In the genomic region with DNA sequence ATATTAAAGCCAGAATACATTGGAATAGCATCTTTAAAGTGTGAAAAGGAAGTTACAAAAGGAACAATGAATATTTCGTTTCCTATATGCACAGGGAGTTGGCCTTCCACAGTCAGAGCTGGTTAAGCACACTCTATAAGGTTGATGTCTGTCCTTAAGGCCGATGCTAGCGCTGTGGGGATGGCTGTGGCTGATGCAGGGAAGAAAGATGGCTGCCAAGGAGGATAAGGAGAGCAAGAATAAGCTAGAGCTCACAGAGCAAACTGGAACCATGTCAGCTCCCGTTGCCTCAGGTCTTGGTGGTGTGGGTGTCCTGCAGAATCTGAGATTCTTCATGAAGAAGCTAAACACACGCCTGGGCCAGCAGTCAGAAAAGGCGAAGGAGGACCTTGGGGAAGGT, we compare ENCODE assay signal across 24 cellular contexts. TPM values are rescaled to one million over a fixed set of nuclear protein-coding genes. Genes with fewer than 3 reads are reported as not detected.
DNase-seq lines count a peak whose midpoint lies in the region; ATAC-seq, FAIRE-seq and TF ChIP-seq lines count a peak whose summit lies in the region.
"Had no signal": no experiment of that assay in that cellular context is flagged by ENCODE, and none has a peak within 500 bp of the region (broad histone marks: within the 10 kb centered on the region; RNA-seq: fewer than 3 reads in every experiment).

No MANE protein-coding gene starts in this region.

- H3K9me2 ChIP-seq in GM23338 (ENCODE audit: insufficient read depth), result peaks cover 7% of the 10 kb centered on the region; the same call in 1 of the 2 replicates

- H3K27ac ChIP-seq in GM23338 (ENCODE audit: low read depth) (no peak overlapping the region), endothelial cell of umbilical vein (ENCODE audit: insufficient read depth, low read depth, low read length) (no peak overlapping the region)
- H3K27ac ChIP-seq: C4-2B, HL-60, SK-N-MC had no signal

- TF ChIP-seq CTCF in CD14-positive monocyte (IDR thresholded peaks at IDR 0.05), result no peak
- TF ChIP-seq CTCF in GM23338 (conservative IDR thresholded peaks at IDR 0.05; ENCODE audit: low read depth in 2 of 2), result no peak
- TF ChIP-seq CTCF in endothelial cell of umbilical vein (IDR thresholded peaks at IDR 0.05; ENCODE audit: extremely low read depth in 1 of 2, insufficient read depth in 1 of 2, low read depth in 1 of 2, low read length in 2 of 2), result no peak

- H3K9me3 Mint-ChIP-seq in CD14-positive monocyte (no peaks in the 10 kb centered on the region), GM23338 (no peaks in the 10 kb centered on the region)
- H3K9me3 Mint-ChIP-seq in activated T-helper 2 cell treated with anti-CD3 and anti-CD28 coated beads, Interferon-gamma antibody, Interleukin-2, Interleukin-4, amounts not matched to agents 10 μg/mL and 5 μg/mL and 100 μg/mL, durations not matched to agents 14 hours and 24 hours and 36 hours, result no peaks in the 10 kb centered on the region
- H3K9me3 Mint-ChIP-seq: HFFc6 had no signal

- no peak for FAIRE-seq in endothelial cell of umbilical vein (lab: Jason Lieb, UNC)
- FAIRE-seq: D721Med, RCC 7860 had no signal

- H3F3A ChIP-seq in GM23338 (replicated peaks; ENCODE audit: low read depth), result no peaks in the 10 kb centered on the region

- intact Hi-C loops in CD14-positive monocyte (cut with micrococcal nuclease) (no loop called here), endothelial cell of umbilical vein (cut with micrococcal nuclease) (no loop called here)
- intact Hi-C loops in activated T-helper 2 cell treated with anti-CD3 and anti-CD28 coated beads, Interferon-gamma antibody, Interleukin-2, Interleukin-4, amounts not matched to agents 10 μg/mL and 5 μg/mL and 100 μg/mL, durations not matched to agents 14 hours and 24 hours and 36 hours (cut with micrococcal nuclease), result no loop called here

- DNase-seq in CD14-positive monocyte (ENCODE audit: low spot score) (no peak), GM23338 (ENCODE audit: low spot score) (no peak), endothelial cell of umbilical vein (ENCODE audit: low read depth, low spot score) (no peak), cortex of kidney (lab: John Stamatoyannopoulos, UW) (no peak)
- DNase-seq in activated T-helper 2 cell treated with anti-CD3 and anti-CD28 coated beads, Interferon-gamma antibody, Interleukin-2, Interleukin-4, amounts not matched to agents 10 μg/mL and 5 μg/mL and 100 μg/mL, durations not matched to agents 14 hours and 24 hours and 36 hours (ENCODE audit: low spot score), result no peak
- DNase-seq: H7, HFFc6, Karpas-422, NCI-H1092 treated with DMSO at 0.1 percent for 48 hours, NCI-H1436, NCI-H187, NCI-H2081 treated with DMSO at 0.1 percent for 48 hours, NCI-H2171 treated with DMSO at 0.1 percent for 48 hours, NCI-H524, NCI-H774, SIG-M5 had no signal

- POLR2A ChIA-PET in endothelial cell of umbilical vein (lab: Charles Lee), result no interaction called here

- no peak overlapping the region for H3K9ac ChIP-seq in endothelial cell of umbilical vein (replicated peaks; ENCODE audit: extremely low read depth, insufficient read depth, low read length)

- no TSS peak for BruUV-seq in endothelial cell of umbilical vein (replicated peaks; lab: Mats Ljungman, UMichigan)

- dilution Hi-C loops in endothelial cell of umbilical vein (cut with MboI; ENCODE audit: extremely low pct_ligation_motif_present, low sequenced_read_pairs), result no loop called here

- H3K9me1 ChIP-seq in endothelial cell of umbilical vein (replicated peaks; ENCODE audit: control insufficient read depth, extremely low read depth, insufficient read depth, low read length), result no peaks in the 10 kb centered on the region

- H3K4me3 ChIP-seq in GM23338 (no peak overlapping the region), endothelial cell of umbilical vein (replicated peaks in 1 of 3; ENCODE audit: insufficient read depth in 1 of 3, low read depth in 1 of 3, low read length in 3 of 3) (no peak overlapping the region)
- H3K4me3 ChIP-seq: SK-N-MC had no signal

- H3K4me1 Mint-ChIP-seq in CD14-positive monocyte (peaks cover 17% of the 10 kb centered on the region), GM23338 (no peaks in the 10 kb centered on the region)
- peaks cover 29% of the 10 kb centered on the region for H3K4me1 Mint-ChIP-seq in activated T-helper 2 cell treated with anti-CD3 and anti-CD28 coated beads, Interferon-gamma antibody, Interleukin-2, Interleukin-4, amounts not matched to agents 10 μg/mL and 5 μg/mL and 100 μg/mL, durations not matched to agents 14 hours and 24 hours and 36 hours (ENCODE audit: low read depth)

- peaks cover 0 to 2% (median 1%) of the 10 kb centered on the region in 3 donors for H3K27me3 Mint-ChIP-seq in CD14-positive monocyte (ENCODE audit: low read depth in 3 of 3)
- peaks cover 2% of the 10 kb centered on the region for H3K27me3 Mint-ChIP-seq in GM23338 (ENCODE audit: insufficient read depth, low read depth, poor library complexity)
- H3K27me3 Mint-ChIP-seq in activated T-helper 2 cell treated with anti-CD3 and anti-CD28 coated beads, Interferon-gamma antibody, Interleukin-2, Interleukin-4, amounts not matched to agents 10 μg/mL and 5 μg/mL and 100 μg/mL, durations not matched to agents 14 hours and 24 hours and 36 hours (ENCODE audit: low read depth), result peaks cover 6% of the 10 kb centered on the region
- H3K27me3 Mint-ChIP-seq: B cell had no signal

- H3K9me3 ChIP-seq in endothelial cell of umbilical vein (replicated peaks; ENCODE audit: control insufficient read depth, insufficient read depth, low read length), result no peaks in the 10 kb centered on the region

- no peaks in the 10 kb centered on the region for H3K79me2 ChIP-seq in GM23338 (replicated peaks; ENCODE audit: insufficient read depth)
- H3K79me2 ChIP-seq in endothelial cell of umbilical vein (ENCODE audit: control insufficient read depth, insufficient read depth, low read length), result no peaks in the 10 kb centered on the region

- peak overlapping the region; percentile 7 to 78 (median 61) for H3K27ac Mint-ChIP-seq in CD14-positive monocyte
- no peak overlapping the region for H3K27ac Mint-ChIP-seq in GM23338
- peak overlapping the region; percentile 32 for H3K27ac Mint-ChIP-seq in activated T-helper 2 cell treated with anti-CD3 and anti-CD28 coated beads, Interferon-gamma antibody, Interleukin-2, Interleukin-4, amounts not matched to agents 10 μg/mL and 5 μg/mL and 100 μg/mL, durations not matched to agents 14 hours and 24 hours and 36 hours
- H3K27ac Mint-ChIP-seq: B cell, HFFc6 had no signal

- H3K4me3 Mint-ChIP-seq in CD14-positive monocyte, result no peak overlapping the region
- no peak overlapping the region for H3K4me3 Mint-ChIP-seq in GM23338
- H3K4me3 Mint-ChIP-seq in activated T-helper 2 cell treated with anti-CD3 and anti-CD28 coated beads, Interferon-gamma antibody, Interleukin-2, Interleukin-4, amounts not matched to agents 10 μg/mL and 5 μg/mL and 100 μg/mL, durations not matched to agents 14 hours and 24 hours and 36 hours (ENCODE audit: low read depth), result no peak overlapping the region
- H3K4me3 Mint-ChIP-seq: B cell, HFFc6 had no signal

- H3K4me2 ChIP-seq in GM23338 (no peak overlapping the region), endothelial cell of umbilical vein (ENCODE audit: insufficient read depth, low read length) (no peak overlapping the region)

- peak overlapping the region; percentile 72; the same call in 1 of the 2 replicates for H2AFZ ChIP-seq in GM23338
- H2AFZ ChIP-seq in endothelial cell of umbilical vein (ENCODE audit: low read depth, low read length), result peak overlapping the region; percentile 15

- H4K20me1 ChIP-seq in GM23338 (replicated peaks; ENCODE audit: insufficient read depth), result no peaks in the 10 kb centered on the region
- no peaks in the 10 kb centered on the region for H4K20me1 ChIP-seq in endothelial cell of umbilical vein (replicated peaks; ENCODE audit: control insufficient read depth, extremely low read depth, insufficient read depth, low read length)

- no peaks in the 10 kb centered on the region for H3K27me3 ChIP-seq in GM23338 (ENCODE audit: insufficient read depth)
- H3K27me3 ChIP-seq in endothelial cell of umbilical vein (ENCODE audit: control insufficient read depth in 2 of 2, insufficient read depth in 2 of 2, low read length in 2 of 2), result no peaks in the 10 kb centered on the region

- CTCF ChIA-PET in endothelial cell of umbilical vein (lab: Charles Lee), result interaction anchor here (0.8 to 1.9 kb wide), 5 partner anchors 14 to 89 kb away, joined by 3 to 6 read pairs (median 4); no protein-coding TSS in a partner anchor

- H3K36me3 ChIP-seq in GM23338 (ENCODE audit: insufficient read depth), result no peaks in the 10 kb centered on the region
- H3K36me3 ChIP-seq in endothelial cell of umbilical vein (ENCODE audit: control insufficient read depth in 2 of 2, extremely low read depth in 1 of 2, insufficient read depth in 2 of 2, low read length in 2 of 2), result no peaks in the 10 kb centered on the region

- no peak for TF ChIP-seq POLR2A in endothelial cell of umbilical vein (IDR thresholded peaks at IDR 0.05; ENCODE audit: low read depth, low read length)

- H3K36me3 Mint-ChIP-seq in CD14-positive monocyte (no peaks in the 10 kb centered on the region), GM23338 (ENCODE audit: low read depth) (no peaks in the 10 kb centered on the region)
- H3K36me3 Mint-ChIP-seq in activated T-helper 2 cell treated with anti-CD3 and anti-CD28 coated beads, Interferon-gamma antibody, Interleukin-2, Interleukin-4, amounts not matched to agents 10 μg/mL and 5 μg/mL and 100 μg/mL, durations not matched to agents 14 hours and 24 hours and 36 hours (ENCODE audit: low read depth), result no peaks in the 10 kb centered on the region

- H3K4me1 ChIP-seq in GM23338 (ENCODE audit: insufficient read depth), result no peaks in the 10 kb centered on the region
- H3K4me1 ChIP-seq in endothelial cell of umbilical vein (ENCODE audit: control insufficient read depth, extremely low read depth, insufficient read depth, low read length), result peaks cover 23% of the 10 kb centered on the region

- ATAC-seq in GM23338 (no peak), HG02571 (IDR thresholded peaks at IDR 0.05; ENCODE audit: unreplicated experiment) (no peak), HG03280 (IDR thresholded peaks at IDR 0.05; ENCODE audit: unreplicated experiment) (no peak)

RNA-seq across cellular contexts. Expression of a gene that starts 20.8 kb away (rescaled TPM):
- polyA plus RNA-seq in CD14-positive monocyte (100 to 1,000 TPM; 276 to 372 TPM), GM23338 (2016; fragmentation: Nextera tagmentation; extraction: Ambion mirVana) (0.37 and 0.52 TPM in 2 replicates), endothelial cell of umbilical vein (8.5 and 8.9 TPM in 2 replicates)
- total RNA-seq in GM23338 (2014; rRNA removed; shearing (Covaris generic)), result 0.08 and 0.35 TPM in 2 replicates
- 19.2 and 19.7 TPM in 2 replicates for total RNA-seq in activated T-helper 2 cell treated with anti-CD3 and anti-CD28 coated beads, Interferon-gamma antibody, Interleukin-2, Interleukin-4, amounts not matched to agents 10 μg/mL and 5 μg/mL and 100 μg/mL, durations not matched to agents 14 hours and 24 hours and 36 hours
- 4.7 and 6.0 TPM in 2 replicates for total RNA-seq in endothelial cell of umbilical vein
- polyA plus RNA-seq in endothelial cell of umbilical vein (2011; cell fraction: cytosol; rRNA removed), result 7.6 and 9.9 TPM in 2 replicates
- polyA plus RNA-seq in endothelial cell of umbilical vein (2011; cell fraction: nucleus; rRNA removed), result 4.4 and 4.6 TPM in 2 replicates
- polyA plus RNA-seq in endothelial cell of umbilical vein (2012), result 5.2 and 6.5 TPM in 2 replicates
- polyA minus RNA-seq in endothelial cell of umbilical vein, result 5.5 and 7.8 TPM in 2 replicates
- polyA minus RNA-seq in endothelial cell of umbilical vein (2011; cell fraction: cytosol; rRNA and poly(A)+ RNA removed), result 0.82 TPM
- polyA minus RNA-seq in endothelial cell of umbilical vein (2011; cell fraction: nucleus; rRNA and poly(A)+ RNA removed), result 3.3 and 5.2 TPM in 2 replicates
- total RNA-seq: H7 had no signal

RNA-seq across cellular contexts. Expression of a gene that starts 34.1 kb away (rescaled TPM):
- 100 to 1,000 TPM; 355 to 445 TPM for polyA plus RNA-seq in CD14-positive monocyte
- 151 and 174 TPM in 2 replicates for total RNA-seq in GM23338 (2014; rRNA removed; shearing (Covaris generic))
- 171 and 183 TPM in 2 replicates for polyA plus RNA-seq in GM23338 (2016; fragmentation: Nextera tagmentation; extraction: Ambion mirVana)
- 207 and 208 TPM in 2 replicates for total RNA-seq in activated T-helper 2 cell treated with anti-CD3 and anti-CD28 coated beads, Interferon-gamma antibody, Interleukin-2, Interleukin-4, amounts not matched to agents 10 μg/mL and 5 μg/mL and 100 μg/mL, durations not matched to agents 14 hours and 24 hours and 36 hours
- total RNA-seq in endothelial cell of umbilical vein, result 170 and 185 TPM in 2 replicates
- 540 and 652 TPM in 2 replicates for polyA plus RNA-seq in endothelial cell of umbilical vein
- 440 and 441 TPM in 2 replicates for polyA plus RNA-seq in endothelial cell of umbilical vein (2011; cell fraction: cytosol; rRNA removed)
- polyA plus RNA-seq in endothelial cell of umbilical vein (2011; cell fraction: nucleus; rRNA removed), result 126 and 145 TPM in 2 replicates
- polyA plus RNA-seq in endothelial cell of umbilical vein (2012), result 177 and 207 TPM in 2 replicates
- polyA minus RNA-seq in endothelial cell of umbilical vein, result 193 and 235 TPM in 2 replicates
- polyA minus RNA-seq in endothelial cell of umbilical vein (2011; cell fraction: cytosol; rRNA and poly(A)+ RNA removed), result 68.6 TPM
- 28.5 and 47.3 TPM in 2 replicates for polyA minus RNA-seq in endothelial cell of umbilical vein (2011; cell fraction: nucleus; rRNA and poly(A)+ RNA removed)
